In genomic region chr15:85504739-85505676, GRCh38 we compare ENCODE assay signal across 8 cellular contexts.
DNase-seq lines count a peak whose midpoint lies in the region; ATAC-seq and TF ChIP-seq lines count a peak whose summit lies in the region.

No MANE protein-coding gene starts in this region.

- no peaks in the 10 kb centered on the region for H3K9me3 Mint-ChIP-seq in CD8-positive, alpha-beta T cell

- peak in 5 of 7 experiments; percentile 11 to 55 (median 33) for DNase-seq in CD8-positive, alpha-beta T cell
- peak; percentile 41 for DNase-seq in HFF-Myc (ENCODE audit: extremely low read depth, low read depth)
- peak; percentile 57 for DNase-seq in RPMI8226
- peak; percentile 75 for DNase-seq in astrocyte of the hippocampus (ENCODE audit: low read depth, low spot score)
- peak; percentile 81 for DNase-seq in inferior parietal cortex (ENCODE audit: extremely low spot score)
- DNase-seq in stimulated activated CD4-positive, alpha-beta T cell treated with anti-CD3 and anti-CD28 coated beads, Interleukin-1b, Interleukin-23, amount 100 ng/mL, for 24 hours (ENCODE audit: low read depth in 4 of 4, low spot score in 1 of 4) = peak; percentile 10 to 25 (median 16)
- no peak for DNase-seq in T1000 (lab: John Stamatoyannopoulos, UW)

- no peaks in the 10 kb centered on the region for H3K36me3 ChIP-seq in CD8-positive, alpha-beta T cell (ENCODE audit: insufficient read depth, low read length)

- no peak overlapping the region for H3K4me3 Mint-ChIP-seq in CD8-positive, alpha-beta T cell

- no peaks in the 10 kb centered on the region for H3K27me3 Mint-ChIP-seq in CD8-positive, alpha-beta T cell (ENCODE audit: low read depth)

- no peak overlapping the region for H3K27ac ChIP-seq in CD8-positive, alpha-beta T cell (ENCODE audit: low read depth, low read length)

- POLR2A ChIA-PET in CD8-positive, alpha-beta T cell (lab: Charles Lee) = no interaction called here

- no peak overlapping the region for H3K4me3 ChIP-seq in CD8-positive, alpha-beta T cell (ENCODE audit: low read depth, low read length)
- H3K4me3 ChIP-seq in HFF-Myc (replicated peaks; ENCODE audit: low read depth, low read length) = no peak overlapping the region

- CTCF ChIA-PET in CD8-positive, alpha-beta T cell (lab: Charles Lee) = interaction anchor here (0.6 to 4.2 kb wide), 22 partner anchors 11 to 215 kb away, joined by 3 to 25 read pairs (median 4); no protein-coding TSS in a partner anchor

- H3K4me1 Mint-ChIP-seq in CD8-positive, alpha-beta T cell (ENCODE audit: low read depth) = peaks cover 69% of the 10 kb centered on the region

- intact Hi-C loops in CD8-positive, alpha-beta T cell (cut with DNase I, micrococcal nuclease) = loop anchor here (1.0 to 10.0 kb wide), 3 partner anchors 18 to 209 kb away; no protein-coding TSS in a partner anchor

- H3K36me3 Mint-ChIP-seq in CD8-positive, alpha-beta T cell = no peaks in the 10 kb centered on the region

- H3K9me3 ChIP-seq in CD8-positive, alpha-beta T cell (ENCODE audit: low read length) = no peaks in the 10 kb centered on the region

- peaks cover 33% of the 10 kb centered on the region for H3K4me1 ChIP-seq in CD8-positive, alpha-beta T cell (ENCODE audit: insufficient read depth, low read length)

- peak; percentile 84 for TF ChIP-seq CTCF in CD8-positive, alpha-beta T cell (IDR thresholded peaks at IDR 0.05)
- peak; percentile 37 for TF ChIP-seq CTCF in HFF-Myc (IDR thresholded peaks at IDR 0.05; ENCODE audit: low read depth, low read length, missing control alignments)

- H3K27ac Mint-ChIP-seq in CD8-positive, alpha-beta T cell = no peak overlapping the region

- ATAC-seq in CD8-positive, alpha-beta T cell = no peak
- no peak for ATAC-seq in GM19452 (IDR thresholded peaks at IDR 0.05; ENCODE audit: unreplicated experiment)

- H3K27me3 ChIP-seq in CD8-positive, alpha-beta T cell (ENCODE audit: insufficient read depth, low read length) = no peaks in the 10 kb centered on the region
